In the genomic region with DNA sequence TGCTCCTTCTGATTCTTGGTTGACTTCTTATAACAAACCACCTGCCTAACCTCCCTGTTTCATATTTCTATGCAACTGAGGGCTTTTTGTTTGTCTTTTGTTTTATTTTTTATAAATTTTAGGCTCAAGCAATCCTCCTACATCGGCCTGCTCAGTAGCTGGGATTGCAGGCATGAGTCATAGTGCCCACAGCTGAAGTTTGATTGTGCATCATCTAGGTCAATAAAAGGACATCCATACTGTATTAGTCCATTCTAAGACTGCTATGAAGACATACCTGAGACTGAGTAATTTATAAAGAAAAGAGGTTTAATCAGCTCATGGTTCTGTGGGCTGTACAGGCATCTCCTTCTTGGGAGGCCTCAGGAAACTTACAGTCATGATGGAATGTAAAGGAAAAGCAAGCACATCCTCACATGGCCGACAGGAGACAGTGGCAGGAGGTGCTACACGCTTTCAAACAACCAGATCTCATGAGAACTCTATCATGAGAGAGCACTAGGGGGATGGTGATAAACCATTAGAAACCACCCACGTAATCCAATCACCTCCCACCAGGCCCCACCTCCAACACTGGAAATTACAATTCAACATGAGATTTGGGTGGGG, we compare ENCODE assay signal across 24 cellular contexts.
"Had no signal": no experiment of that assay in that cellular context is flagged by ENCODE, and none has a peak within 500 bp of the region (broad histone marks: within the 10 kb centered on the region; RNA-seq: fewer than 3 reads in every experiment).

No MANE protein-coding gene starts in this region.

- H3K27ac ChIP-seq: ascending aorta, dorsolateral prefrontal cortex, hepatocyte, neutrophil, parathyroid adenoma, right lobe of liver, stomach, testis, upper lobe of left lung had no signal

- H3K36me3 ChIP-seq: ascending aorta, neutrophil, right lobe of liver, stomach, upper lobe of left lung had no signal

- ATAC-seq: left lobe of liver; natural killer cell treated with Interleukin-12 subunit alpha and Interleukin-12 subunit beta and Interleukin-15 and Interleukin-18, amount 100 ng/mL, for 72 hours; right lobe of liver; stimulated activated effector memory CD8-positive, alpha-beta T cell treated with anti-CD3 and anti-CD28 coated beads, Interleukin-12 subunit alpha, Interleukin-12 subunit beta, amount 100 ng/mL, for 72 hours had no signal

- DNase-seq: activated CD4-positive, alpha-beta T cell treated with anti-CD3 and anti-CD28 coated beads, Interleukin-2, amount 10 ng/mL, durations not matched to agents 7 days and 5 days; activated CD8-positive, alpha-beta memory T cell treated with anti-CD3 and anti-CD28 coated beads, Interleukin-2, amount 50 U/mL, for 48 hours; activated effector memory CD4-positive, alpha-beta T cell treated with Interleukin-2 at 50 U/mL for 16 hours; activated naive CD4-positive, alpha-beta T cell treated with anti-CD3 and anti-CD28 coated beads, Interleukin-2, amount 50 U/mL, for 16 hours; activated T-cell treated with anti-CD3 and anti-CD28 coated beads, Interleukin-2, amount 50 U/mL, for 48 hours; dorsolateral prefrontal cortex; erythroblast; kidney; right lobe of liver; stimulated activated CD4-positive, alpha-beta T cell treated with anti-CD3 and anti-CD28 coated beads, Interleukin-4, amount 100 ng/mL, for 24 hours; stomach; T-helper 1 cell; T-helper 9 cell; testis; upper lobe of left lung had no signal

- H3K9ac ChIP-seq: parathyroid adenoma had no signal

- H3K27me3 ChIP-seq: ascending aorta, hepatocyte, right lobe of liver, stomach, testis, upper lobe of left lung had no signal

- H3K4me3 ChIP-seq: ascending aorta, dorsolateral prefrontal cortex, hepatocyte, lung, right lobe of liver, smooth muscle cell, stomach, testis, upper lobe of left lung had no signal

- H3K4me1 ChIP-seq: ascending aorta, parathyroid adenoma, right lobe of liver, stomach, testis, upper lobe of left lung had no signal

- H3K9me3 ChIP-seq: ascending aorta, neutrophil, right lobe of liver, testis, upper lobe of left lung had no signal
